27 cellular contexts compared by ENCODE assay signal in genomic region chr4:111449657-111450056, GRCh38.
"Had no signal": no experiment of that assay in that cellular context is flagged by ENCODE, and none has a peak within 500 bp of the region (broad histone marks: within the 10 kb centered on the region; RNA-seq: fewer than 3 reads in every experiment).

No MANE protein-coding gene starts in this region.

- H3K9me3 ChIP-seq: MG63, Peyer's patch had no signal

- H3K27ac ChIP-seq: brain microvascular endothelial cell, KMS-11, Peyer's patch had no signal

- H3K4me1 Mint-ChIP-seq: activated CD4-positive, alpha-beta T cell treated with anti-CD3 and anti-CD28 coated beads, Interleukin-2, amount 10 ng/mL, durations not matched to agents 24 days and 14 days; activated CD8-positive, alpha-beta memory T cell treated with anti-CD3 and anti-CD28 coated beads, Interleukin-2, amount 10 ng/mL, durations not matched to agents 7 days and 5 days; activated naive CD4-positive, alpha-beta T cell treated with anti-CD3 and anti-CD28 coated beads, Interleukin-2, amount 10 ng/mL, durations not matched to agents 7 days and 5 days; activated naive CD8-positive, alpha-beta T cell treated with anti-CD3 and anti-CD28 coated beads for 36 hours; activated T-helper 17 cell treated with anti-CD3 and anti-CD28 coated beads, Interleukin-2, amount 50 U/mL, for 72 hours had no signal

- H3K36me3 ChIP-seq: brain microvascular endothelial cell, MG63, Peyer's patch had no signal

- H3K27me3 Mint-ChIP-seq: activated CD4-positive, alpha-beta T cell treated with anti-CD3 and anti-CD28 coated beads, Interleukin-2, amount 10 ng/mL, durations not matched to agents 24 days and 14 days; activated CD8-positive, alpha-beta memory T cell treated with anti-CD3 and anti-CD28 coated beads, Interleukin-2, amount 10 ng/mL, durations not matched to agents 7 days and 5 days; activated naive CD4-positive, alpha-beta T cell treated with anti-CD3 and anti-CD28 coated beads, Interleukin-2, amount 10 ng/mL, durations not matched to agents 7 days and 5 days; activated naive CD8-positive, alpha-beta T cell treated with anti-CD3 and anti-CD28 coated beads for 36 hours; activated T-helper 17 cell treated with anti-CD3 and anti-CD28 coated beads, Interleukin-2, amount 50 U/mL, for 72 hours had no signal

- H3K4me3 Mint-ChIP-seq: activated CD4-positive, alpha-beta T cell treated with anti-CD3 and anti-CD28 coated beads, Interleukin-2, amount 10 ng/mL, durations not matched to agents 24 days and 14 days; activated CD8-positive, alpha-beta memory T cell treated with anti-CD3 and anti-CD28 coated beads, Interleukin-2, amount 10 ng/mL, durations not matched to agents 7 days and 5 days; activated naive CD4-positive, alpha-beta T cell treated with anti-CD3 and anti-CD28 coated beads, Interleukin-2, amount 10 ng/mL, durations not matched to agents 7 days and 5 days; activated naive CD8-positive, alpha-beta T cell treated with anti-CD3 and anti-CD28 coated beads for 36 hours; activated T-helper 17 cell treated with anti-CD3 and anti-CD28 coated beads, Interleukin-2, amount 50 U/mL, for 72 hours; T-helper 1 cell treated with Interleukin-12 subunit alpha and Interleukin-12 subunit beta and Interleukin-4 antibody, amounts not matched to agents 30 μg/mL and 1 μg/mL, for 36 hours had no signal

- H3K27ac Mint-ChIP-seq: activated CD4-positive, alpha-beta T cell treated with anti-CD3 and anti-CD28 coated beads, Interleukin-2, amount 10 ng/mL, durations not matched to agents 24 days and 14 days; activated CD8-positive, alpha-beta memory T cell treated with anti-CD3 and anti-CD28 coated beads, Interleukin-2, amount 10 ng/mL, durations not matched to agents 7 days and 5 days; activated naive CD4-positive, alpha-beta T cell treated with anti-CD3 and anti-CD28 coated beads, Interleukin-2, amount 10 ng/mL, durations not matched to agents 7 days and 5 days; activated naive CD8-positive, alpha-beta T cell treated with anti-CD3 and anti-CD28 coated beads for 36 hours; activated T-helper 17 cell treated with anti-CD3 and anti-CD28 coated beads, Interleukin-2, amount 50 U/mL, for 72 hours; T-helper 1 cell treated with Interleukin-12 subunit alpha and Interleukin-12 subunit beta and Interleukin-4 antibody, amounts not matched to agents 30 μg/mL and 1 μg/mL, for 36 hours had no signal

- DNase-seq: activated CD4-positive, alpha-beta T cell treated with anti-CD3 and anti-CD28 coated beads, Interleukin-2, amount 10 ng/mL, durations not matched to agents 24 days and 14 days; activated CD4-positive, alpha-beta T cell treated with anti-CD3 and anti-CD28 coated beads, Interleukin-2, amount 50 U/mL, for 48 hours; activated CD4-positive, CD25-positive, alpha-beta regulatory T cell treated with anti-CD3 and anti-CD28 coated beads, Interleukin-2, amount 50 U/mL, for 72 hours; activated CD8-positive, alpha-beta memory T cell treated with anti-CD3 and anti-CD28 coated beads, Interleukin-2, amount 10 ng/mL, durations not matched to agents 7 days and 5 days; activated gamma-delta T cell treated with Interleukin-2 at 50 U/mL for 16 hours; activated naive CD4-positive, alpha-beta T cell treated with anti-CD3 and anti-CD28 coated beads, Interleukin-2, amount 10 ng/mL, durations not matched to agents 7 days and 5 days; activated naive CD8-positive, alpha-beta T cell treated with anti-CD3 and anti-CD28 coated beads for 36 hours; activated T-cell treated with anti-CD3 and anti-CD28 coated beads, Interleukin-2, amount 50 U/mL, for 48 hours; brain microvascular endothelial cell; caudate nucleus; MG63; MV-4-11; NCI-H1092 treated with DMSO at 0.1 percent for 48 hours; NCI-H1417 treated with DMSO at 0.1 percent for 48 hours; NCI-H1694; NCI-H2029; NCI-H2107; NCI-H2171 treated with DMSO at 0.1 percent for 48 hours; NCI-H345; NCI-H510A; NCI-H526 treated with DMSO at 0.1 percent for 48 hours; NCI-H82; Peyer's patch; SHP77 treated with DMSO at 0.1 percent for 48 hours had no signal

- H3K36me3 Mint-ChIP-seq: activated CD8-positive, alpha-beta memory T cell treated with anti-CD3 and anti-CD28 coated beads, Interleukin-2, amount 10 ng/mL, durations not matched to agents 7 days and 5 days; activated naive CD4-positive, alpha-beta T cell treated with anti-CD3 and anti-CD28 coated beads, Interleukin-2, amount 10 ng/mL, durations not matched to agents 7 days and 5 days; activated naive CD8-positive, alpha-beta T cell treated with anti-CD3 and anti-CD28 coated beads for 36 hours had no signal

- H3K27me3 ChIP-seq: brain microvascular endothelial cell, MG63, Peyer's patch had no signal

- H3K9me3 Mint-ChIP-seq: activated CD4-positive, alpha-beta T cell treated with anti-CD3 and anti-CD28 coated beads, Interleukin-2, amount 10 ng/mL, durations not matched to agents 24 days and 14 days; activated naive CD4-positive, alpha-beta T cell treated with anti-CD3 and anti-CD28 coated beads, Interleukin-2, amount 10 ng/mL, durations not matched to agents 7 days and 5 days; activated naive CD8-positive, alpha-beta T cell treated with anti-CD3 and anti-CD28 coated beads for 36 hours; activated T-helper 17 cell treated with anti-CD3 and anti-CD28 coated beads, Interleukin-2, amount 50 U/mL, for 72 hours; T-helper 1 cell treated with Interleukin-12 subunit alpha and Interleukin-12 subunit beta and Interleukin-4 antibody, amounts not matched to agents 30 μg/mL and 1 μg/mL, for 36 hours had no signal

- H3K4me1 ChIP-seq: Peyer's patch had no signal

- H3K4me3 ChIP-seq: MG63, Peyer's patch had no signal

- ATAC-seq: activated CD8-positive, alpha-beta memory T cell treated with anti-CD3 and anti-CD28 coated beads, Interleukin-2, amount 10 ng/mL, durations not matched to agents 7 days and 5 days; activated T-helper 17 cell treated with anti-CD3 and anti-CD28 coated beads, Interleukin-2, amount 50 U/mL, for 72 hours had no signal
